Comparison of ENCODE assay signal across 8 cellular contexts in genomic region chr19:41204338-41204737, GRCh38. TPM values are rescaled to one million over a fixed set of nuclear protein-coding genes. Genes with fewer than 3 reads are reported as not detected.
DNase-seq lines count a peak whose midpoint lies in the region; ATAC-seq, FAIRE-seq and TF ChIP-seq lines count a peak whose summit lies in the region.
"Not testable (repeated sequence)": the region's sequence is repeated elsewhere in the genome, so short reads cannot be mapped to it uniquely, and the experiment has no call there.

No MANE protein-coding gene starts in this region.

- peak; percentile 97 to 98 for ATAC-seq in A549
- ATAC-seq in activated T-cell treated with anti-CD3 and anti-CD28 coated beads, Interleukin-2, amount 50 U/mL, for 4 hours = peak; percentile 99

- not testable (repeated sequence) for H3K27me3 Mint-ChIP-seq in activated T-cell treated with anti-CD3 and anti-CD28 coated beads, Interleukin-2, amount 50 U/mL, for 4 hours (ENCODE audit: low read depth); endodermal cell (ENCODE audit: insufficient read depth)

- CTCF ChIA-PET in A549 (lab: Yijun Ruan, JAX) (interaction anchor here (0.6 to 29.8 kb wide), 58 partner anchors 8 to 1065 kb away, joined by 3 to 1023 read pairs (median 5); partner anchors contain the start of genes AXL, CYP2S1, DMAC2 and HNRNPUL1), SK-N-SH (lab: Yijun Ruan, JAX) (interaction anchor here (0.6 to 3.4 kb wide), 23 partner anchors 10 to 366 kb away, joined by 3 to 61 read pairs (median 3); partner anchors contain the start of genes CCDC97 and HNRNPUL1)

- not testable (repeated sequence) for H3K36me3 Mint-ChIP-seq in activated T-cell treated with anti-CD3 and anti-CD28 coated beads, Interleukin-2, amount 50 U/mL, for 4 hours (ENCODE audit: insufficient read depth)
- peaks cover 40% of the 10 kb centered on the region for H3K36me3 Mint-ChIP-seq in endodermal cell (ENCODE audit: low read depth)

- not testable (repeated sequence) for H3K4me1 Mint-ChIP-seq in activated T-cell treated with anti-CD3 and anti-CD28 coated beads, Interleukin-2, amount 50 U/mL, for 4 hours (ENCODE audit: low read depth); endodermal cell

- FAIRE-seq in A549 (lab: Jason Lieb, UNC) (peak; percentile 100), GM12892 (lab: Jason Lieb, UNC) (peak; percentile 71)

- peak; percentile 99 for TF ChIP-seq CTCF in A549 (IDR thresholded peaks at IDR 0.05)
- peak; percentile 95 for TF ChIP-seq CTCF in SK-N-SH (IDR thresholded peaks at IDR 0.05)
- peak; percentile 91 for TF ChIP-seq CTCF in endodermal cell (conservative IDR thresholded peaks at IDR 0.05)
- peak in 1 of 3 donors; percentile 60 for TF ChIP-seq CTCF in lower leg skin (IDR thresholded peaks at IDR 0.05)

- H4K20me1 ChIP-seq in SK-N-SH (ENCODE audit: insufficient read depth) = not testable (repeated sequence)

- H3K4me3 Mint-ChIP-seq in activated T-cell treated with anti-CD3 and anti-CD28 coated beads, Interleukin-2, amount 50 U/mL, for 4 hours; endodermal cell: not testable (repeated sequence)

- H3K27me3 ChIP-seq in SK-N-SH (ENCODE audit: insufficient read depth); endodermal cell (ENCODE audit: control insufficient read depth, insufficient read depth, low read length, poor library complexity, severe bottlenecking): not testable (repeated sequence)

- not testable (repeated sequence) for H3K9me3 ChIP-seq in A549; SK-N-SH; endodermal cell (ENCODE audit: control insufficient read depth, low read length)

- H3K79me2 ChIP-seq in SK-N-SH (ENCODE audit: insufficient read depth) = not testable (repeated sequence)

- POLR2A ChIA-PET in A549 (lab: Yijun Ruan, JAX) = interaction anchor here (0.5 to 6.8 kb wide), 14 partner anchors 14 to 403 kb away, joined by 3 to 121 read pairs (median 4); partner anchors contain the start of gene HNRNPUL1
- POLR2A ChIA-PET in SK-N-SH (lab: Yijun Ruan, JAX) = not testable (repeated sequence)

- not testable (repeated sequence) for H3K9me2 ChIP-seq in SK-N-SH

- not testable (repeated sequence) for TF ChIP-seq EP300 in A549 (IDR thresholded peaks at IDR 0.05); SK-N-SH (IDR thresholded peaks at IDR 0.05; ENCODE audit: borderline replicate concordance in 1 of 2, low read depth in 1 of 2, low read length in 1 of 2)

- H3K9me3 Mint-ChIP-seq in activated T-cell treated with anti-CD3 and anti-CD28 coated beads, Interleukin-2, amount 50 U/mL, for 4 hours; endodermal cell: not testable (repeated sequence)

- 48% methylated on average over 7 of the region's 7 CpGs for WGBS in A549 (ENCODE audit: missing lambda C conversion rate)
- 31% methylated on average over 7 of the region's 7 CpGs for WGBS in SK-N-SH (ENCODE audit: low lambda C conversion rate)
- WGBS in endodermal cell (ENCODE audit: insufficient coverage in 1 of 2, insufficient read length in 1 of 2), 2 experiments = 20 to 54% methylated on average over 2 to 7 of the region's 7 CpGs
- 26 to 50% methylated on average over 7 of the region's 7 CpGs for WGBS in lower leg skin, 2 donors

- TF ChIP-seq POLR2A in A549 (IDR thresholded peaks at IDR 0.05; ENCODE audit: low read length); GM12892 (IDR thresholded peaks at IDR 0.05; ENCODE audit: low read depth, low read length); lower leg skin (IDR thresholded peaks at IDR 0.05): not testable (repeated sequence)

- H3K9ac ChIP-seq in SK-N-SH; endodermal cell (ENCODE audit: extremely low read depth, low read length, poor library complexity, severe bottlenecking): not testable (repeated sequence)

- H3K27ac Mint-ChIP-seq in endodermal cell = peak overlapping the region; percentile 80

- intact Hi-C loops in lower leg skin (cut with DNase I; ENCODE audit: low total_unique reads) = loop anchor here (5.0 kb wide), 2 partner anchors 58 to 103 kb away; partner anchors contain the start of gene HNRNPUL1

- H3K4me1 ChIP-seq in A549; SK-N-SH (ENCODE audit: control insufficient read depth in 1 of 2, insufficient read depth in 2 of 2, low read depth in 1 of 2, low read length in 1 of 2); endodermal cell (ENCODE audit: control insufficient read depth, insufficient read depth, low read length): not testable (repeated sequence)

- not testable (repeated sequence) for H3K4me3 ChIP-seq in A549; SK-N-SH (ENCODE audit: low read depth in 2 of 2, low read length in 1 of 2); endodermal cell (ENCODE audit: low read length); lower leg skin (ENCODE audit: low read depth, poor library complexity, severe bottlenecking)

- TF ChIP-seq RAD21 in A549 (conservative IDR thresholded peaks at IDR 0.05 in 1 of 2, IDR thresholded peaks at IDR 0.05 in 1 of 2) = peak; percentile 100
- TF ChIP-seq RAD21 in SK-N-SH (IDR thresholded peaks at IDR 0.05; ENCODE audit: low read length) = peak; percentile 92

- not testable (repeated sequence) for H2AFZ ChIP-seq in SK-N-SH (ENCODE audit: low read depth)

- H3K27ac ChIP-seq in A549 = peak overlapping the region in 1 of 2 experiments; percentile 33; a peak in 2 of 6 replicates
- not testable (repeated sequence) for H3K27ac ChIP-seq in SK-N-SH (ENCODE audit: low read depth in 2 of 2, low read length in 1 of 2); endodermal cell (ENCODE audit: low read depth, low read length)

- H3F3A ChIP-seq in SK-N-SH (replicated peaks; ENCODE audit: insufficient read depth) = peaks cover 10% of the 10 kb centered on the region

- H3K36me3 ChIP-seq in SK-N-SH (replicated peaks in 1 of 2; ENCODE audit: control insufficient read depth in 1 of 2, insufficient read depth in 2 of 2, low read length in 1 of 2); endodermal cell (ENCODE audit: control insufficient read depth, insufficient read depth, low read length): not testable (repeated sequence)

- DNase-seq in A549 (ENCODE audit: low read depth in 1 of 2, low spot score in 1 of 2) = peak; percentile 92 to 94
- DNase-seq in GM12892 (ENCODE audit: insufficient read length) = not testable (repeated sequence)
- peak; percentile 68 for DNase-seq in NCI-H146 (lab: John Stamatoyannopoulos, UW)
- DNase-seq in SK-N-SH = peak; percentile 82
- peak; percentile 83 for DNase-seq in activated T-cell treated with anti-CD3 and anti-CD28 coated beads, Interleukin-2, amount 50 U/mL, for 4 hours
- DNase-seq in endodermal cell = peak; percentile 93
- DNase-seq in lower leg skin (ENCODE audit: low spot score in 2 of 2) = peak; percentile 76 to 95
- peak; percentile 60 to 74 (median 66) for DNase-seq in stimulated activated CD4-positive, alpha-beta T cell treated with anti-CD3 and anti-CD28 coated beads, Interleukin-1b, Interleukin-23, amount 100 ng/mL, for 24 hours (ENCODE audit: low read depth in 4 of 4, low spot score in 1 of 4)

- H3K4me2 ChIP-seq in A549, SK-N-SH: not testable (repeated sequence)

RNA-seq across cellular contexts. Expression of gene CYP2S1, which starts 11.3 kb away (rescaled TPM):
- polyA plus RNA-seq in A549 (2011; rRNA removed) = 8.6 and 19.7 TPM in 2 replicates
- polyA plus RNA-seq in A549 (2012; cell fraction: cytosol; rRNA removed) = 12.2 and 13.5 TPM in 2 replicates
- polyA plus RNA-seq in A549 (2012; cell fraction: nucleus; rRNA removed) = 18.7 and 22.1 TPM in 2 replicates
- 25.2 to 28.1 TPM (median 26.6 TPM) in 3 replicates for polyA plus RNA-seq in A549 (2017; fragmentation: RNase III; extraction: RNeasy Plus Mini Kit Qiagen cat#74134 plus additional on column Dnase treatment)
- 14.1 and 16.4 TPM in 2 replicates for polyA minus RNA-seq in A549 (2011; rRNA and poly(A)+ RNA removed)
- polyA plus RNA-seq in GM12892 (2012; ENCODE audit: missing spikeins) = not detected
- polyA plus RNA-seq in SK-N-SH (2012; rRNA removed) = 0.50 and 0.67 TPM in 2 replicates
- 0.67 and 0.73 TPM in 2 replicates for polyA plus RNA-seq in SK-N-SH (2012; cell fraction: cytosol; rRNA removed)
- 0.98 and 0.99 TPM in 2 replicates for polyA plus RNA-seq in SK-N-SH (2012; cell fraction: nucleus; rRNA removed)
- total RNA-seq in activated T-cell treated with anti-CD3 and anti-CD28 coated beads, Interleukin-2, amount 50 U/mL, for 4 hours = under 1 TPM; 0.24 to 0.30 (median 0.27) TPM
- 10 to 100 TPM in 1 of 2 donors, 1 to 10 TPM in 1; 8.6 to 26.7 TPM for total RNA-seq in endodermal cell
- polyA plus RNA-seq in endodermal cell (2013, experiment 1 of 2) = 13.3 TPM
- 5.1 TPM for polyA plus RNA-seq in endodermal cell (2013, experiment 2 of 2)
- total RNA-seq in lower leg skin = 1 to 10 TPM in 3 of 4 donors, under 1 TPM in 1; 0.49 to 3.8 (median 1.9) TPM

RNA-seq across cellular contexts. Expression of gene AXL, which starts 14.7 kb away (rescaled TPM):
- polyA plus RNA-seq in A549 (2011; rRNA removed) = 60.1 and 60.3 TPM in 2 replicates
- polyA plus RNA-seq in A549 (2012; cell fraction: cytosol; rRNA removed) = 66.8 and 78.1 TPM in 2 replicates
- polyA plus RNA-seq in A549 (2012; cell fraction: nucleus; rRNA removed) = 128 and 129 TPM in 2 replicates
- 45.4 to 69.4 TPM (median 47.8 TPM) in 3 replicates for polyA plus RNA-seq in A549 (2017; fragmentation: RNase III; extraction: RNeasy Plus Mini Kit Qiagen cat#74134 plus additional on column Dnase treatment)
- 378 and 386 TPM in 2 replicates for polyA minus RNA-seq in A549 (2011; rRNA and poly(A)+ RNA removed)
- not detected for polyA plus RNA-seq in GM12892 (2012; ENCODE audit: missing spikeins)
- 78.8 and 82.6 TPM in 2 replicates for polyA plus RNA-seq in SK-N-SH (2012; rRNA removed)
- 47.4 and 58.0 TPM in 2 replicates for polyA plus RNA-seq in SK-N-SH (2012; cell fraction: cytosol; rRNA removed)
- 71.7 and 77.3 TPM in 2 replicates for polyA plus RNA-seq in SK-N-SH (2012; cell fraction: nucleus; rRNA removed)
- total RNA-seq in activated T-cell treated with anti-CD3 and anti-CD28 coated beads, Interleukin-2, amount 50 U/mL, for 4 hours = under 1 TPM; 0.08 to 0.40 (median 0.30) TPM
- total RNA-seq in endodermal cell = 10 to 100 TPM; 10.9 to 14.1 TPM
- 21.5 TPM for polyA plus RNA-seq in endodermal cell (2013, experiment 1 of 2)
- 21.1 TPM for polyA plus RNA-seq in endodermal cell (2013, experiment 2 of 2)
- total RNA-seq in lower leg skin = 10 to 100 TPM; 17.3 to 86.2 (median 56.7) TPM

RNA-seq across cellular contexts. Expression of gene HNRNPUL1, which starts 59.8 kb away (rescaled TPM):
- 89.5 and 117 TPM in 2 replicates for polyA plus RNA-seq in A549 (2011; rRNA removed)
- 77.4 and 104 TPM in 2 replicates for polyA plus RNA-seq in A549 (2012; cell fraction: cytosol; rRNA removed)
- 94.8 and 133 TPM in 2 replicates for polyA plus RNA-seq in A549 (2012; cell fraction: nucleus; rRNA removed)
- polyA plus RNA-seq in A549 (2017; fragmentation: RNase III; extraction: RNeasy Plus Mini Kit Qiagen cat#74134 plus additional on column Dnase treatment) = 272 to 278 TPM (median 273 TPM) in 3 replicates
- polyA minus RNA-seq in A549 (2011; rRNA and poly(A)+ RNA removed) = 118 and 124 TPM in 2 replicates
- 128 TPM for polyA plus RNA-seq in GM12892 (2012; ENCODE audit: missing spikeins)
- polyA plus RNA-seq in SK-N-SH (2012; rRNA removed) = 34.2 and 41.5 TPM in 2 replicates
- polyA plus RNA-seq in SK-N-SH (2012; cell fraction: cytosol; rRNA removed) = 32.5 and 33.9 TPM in 2 replicates
- 35.8 and 43.2 TPM in 2 replicates for polyA plus RNA-seq in SK-N-SH (2012; cell fraction: nucleus; rRNA removed)
- total RNA-seq in activated T-cell treated with anti-CD3 and anti-CD28 coated beads, Interleukin-2, amount 50 U/mL, for 4 hours = 100 to 1,000 TPM; 224 to 248 (median 238) TPM
- 100 to 1,000 TPM; 211 to 225 TPM for total RNA-seq in endodermal cell
- polyA plus RNA-seq in endodermal cell (2013, experiment 1 of 2) = 216 TPM
- polyA plus RNA-seq in endodermal cell (2013, experiment 2 of 2) = 207 TPM
- 100 to 1,000 TPM; 130 to 196 (median 152) TPM for total RNA-seq in lower leg skin

Comparison
In these comparisons a context has a peak if more than half of its experiments do, and no peak if none do; other contexts are left out.
1. RNA of gene AXL, which starts 14.7 kb away (total RNA-seq): 17.3 to 86.2 TPM in lower leg skin and 10.9 to 14.1 TPM in endodermal cell; 0.08 to 0.40 TPM in activated T-cell treated with anti-CD3 and anti-CD28 coated beads, Interleukin-2, amount 50 U/mL, for 4 hours; every median in the first group is over 4 times any median in the second.